ENCODE assay signal across 8 cellular contexts in the genomic region with DNA sequence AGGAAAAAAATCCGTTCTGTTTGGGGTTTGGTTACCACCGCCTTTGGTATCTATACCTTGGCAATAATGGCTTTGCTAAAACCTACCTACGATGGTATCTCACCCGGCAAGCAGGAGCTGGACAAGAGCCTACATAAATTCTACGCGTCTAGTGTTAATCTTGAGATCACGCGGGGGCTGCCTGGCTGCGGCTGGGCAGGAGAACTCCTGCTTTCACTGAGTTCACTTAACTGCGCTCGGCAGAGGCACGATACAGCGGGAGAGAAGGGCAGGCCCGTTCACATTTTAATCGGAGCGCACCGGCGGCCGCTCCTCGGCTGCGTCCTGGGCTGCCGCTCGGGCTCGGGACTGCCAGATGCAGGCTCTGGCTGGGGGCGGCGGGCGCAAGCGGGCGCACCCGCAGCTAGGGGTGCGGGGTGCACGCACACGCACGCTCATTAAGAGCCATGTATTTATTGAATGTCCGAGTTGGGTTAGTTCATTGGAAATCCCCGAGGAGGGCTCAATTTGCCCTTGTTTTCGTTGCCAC. TPM values are rescaled to one million over a fixed set of nuclear protein-coding genes. Genes with fewer than 3 reads are reported as not detected.
DNase-seq lines count a peak whose midpoint lies in the region; TF ChIP-seq lines count a peak whose summit lies in the region.

No MANE protein-coding gene starts in this region.

- H3K4me1 ChIP-seq in CD4-positive, alpha-beta memory T cell (ENCODE audit: insufficient read depth, low read length) = peaks cover 28% of the 10 kb centered on the region
- peaks cover 11% of the 10 kb centered on the region for H3K4me1 ChIP-seq in KMS-11 (ENCODE audit: low read depth, poor library complexity, severe bottlenecking)

- H3K36me3 Mint-ChIP-seq in CD4-positive, alpha-beta memory T cell = peaks cover 0 to 4% of the 10 kb centered on the region in 2 donors
- peaks cover 10% of the 10 kb centered on the region for H3K36me3 Mint-ChIP-seq in nephron (ENCODE audit: low read depth)

- H3K79me2 ChIP-seq in KMS-11 (ENCODE audit: insufficient read depth, low read depth) = no peaks in the 10 kb centered on the region

- POLR2A ChIA-PET in CD4-positive, alpha-beta memory T cell (lab: Charles Lee; ENCODE audit: partially characterized antibody) = no interaction called here

- H3K27ac ChIP-seq in CD4-positive, alpha-beta memory T cell (ENCODE audit: low read depth, low read length) = no peak overlapping the region
- H3K27ac ChIP-seq in KMS-11 (no peak overlapping the region), cingulate gyrus (ENCODE audit: low read depth, low read length) (peak overlapping the region; percentile 96)

- H3K9me3 Mint-ChIP-seq in CD4-positive, alpha-beta memory T cell = peaks cover 0 to 16% (median 5%) of the 10 kb centered on the region in 8 donors
- no peaks in the 10 kb centered on the region for H3K9me3 Mint-ChIP-seq in nephron

- intact Hi-C loops in CD4-positive, alpha-beta memory T cell (cut with micrococcal nuclease) = no loop called here

- peaks cover 54 to 66% of the 10 kb centered on the region in 2 donors for H3K27me3 Mint-ChIP-seq in CD4-positive, alpha-beta memory T cell
- H3K27me3 Mint-ChIP-seq in nephron (ENCODE audit: low read depth) = peaks cover 88% of the 10 kb centered on the region

- H2AFZ ChIP-seq in KMS-11 (ENCODE audit: low read depth) = peak overlapping the region; percentile 66

- H3K9me3 ChIP-seq in CD4-positive, alpha-beta memory T cell (ENCODE audit: control insufficient read depth in 1 of 2, low read length in 2 of 2) = no peaks in the 10 kb centered on the region

- TF ChIP-seq CTCF in KMS-11 (conservative IDR thresholded peaks at IDR 0.05; ENCODE audit: low read depth, low read length) (no peak), nephron (IDR thresholded peaks at IDR 0.05; ENCODE audit: unreplicated experiment in 3 of 3) (no peak)

- H3K9ac ChIP-seq in KMS-11 = no peak overlapping the region

- H3K27me3 ChIP-seq in CD4-positive, alpha-beta memory T cell (ENCODE audit: insufficient read depth, low read length) = peaks cover 39% of the 10 kb centered on the region
- peaks cover 20% of the 10 kb centered on the region; the same call in 1 of the 2 replicates for H3K27me3 ChIP-seq in KMS-11 (ENCODE audit: insufficient read depth, low read depth)

- peak overlapping the region; percentile 51 for H3K4me2 ChIP-seq in KMS-11

- DNase-seq in CD4-positive, alpha-beta memory T cell = no peak
- DNase-seq in RKO (ENCODE audit: low spot score) (no peak), kidney tubule cell (ENCODE audit: low spot score) (no peak), cerebellum (ENCODE audit: low spot score) (no peak), UCSD-AML1 (lab: John Stamatoyannopoulos, UW; ENCODE audit: unreplicated experiment) (no peak)

- H3K4me3 Mint-ChIP-seq in CD4-positive, alpha-beta memory T cell = peak overlapping the region; percentile 83 to 93 (median 86)
- H3K4me3 Mint-ChIP-seq in nephron = peak overlapping the region; percentile 90 to 94 (median 91)

- no peak overlapping the region for H3K4me3 ChIP-seq in CD4-positive, alpha-beta memory T cell (ENCODE audit: low read length in 2 of 2)
- H3K4me3 ChIP-seq in KMS-11 (IDR thresholded peaks at IDR 0.05; ENCODE audit: insufficient read depth, low read depth, low read length) = no peak overlapping the region

- CTCF ChIA-PET in CD4-positive, alpha-beta memory T cell (lab: Charles Lee; ENCODE audit: partially characterized antibody) = no interaction called here

- H4K20me1 ChIP-seq in KMS-11 (ENCODE audit: insufficient read depth) = no peaks in the 10 kb centered on the region

- no peaks in the 10 kb centered on the region for H3K36me3 ChIP-seq in CD4-positive, alpha-beta memory T cell (ENCODE audit: insufficient read depth, low read length)
- no peaks in the 10 kb centered on the region for H3K36me3 ChIP-seq in KMS-11 (ENCODE audit: insufficient read depth)

- H3K4me1 Mint-ChIP-seq in CD4-positive, alpha-beta memory T cell = peaks cover 21 to 43% (median 31%) of the 10 kb centered on the region in 4 donors
- peaks cover 19% of the 10 kb centered on the region for H3K4me1 Mint-ChIP-seq in nephron

- no peak overlapping the region for H3K27ac Mint-ChIP-seq in CD4-positive, alpha-beta memory T cell
- H3K27ac Mint-ChIP-seq in nephron = peak overlapping the region; percentile 79 to 91 (median 89)

RNA-seq across cellular contexts. Expression of a gene that starts 1.7 kb away (rescaled TPM):
- not detected for total RNA-seq in CD4-positive, alpha-beta memory T cell
- polyA plus RNA-seq in CD4-positive, alpha-beta memory T cell = not detected
- 30.7 TPM for total RNA-seq in cerebellum

Comparison
In these comparisons a context has a peak if more than half of its experiments do, and no peak if none do; other contexts are left out.
1. H3K27ac Mint-ChIP-seq: peak in nephron (3 of 3); none in CD4-positive, alpha-beta memory T cell (0 of 7).
2. RNA of a gene that starts 1.7 kb away (total RNA-seq): 30.7 TPM in cerebellum (single experiment); not detected in CD4-positive, alpha-beta memory T cell; every median in the first group is over 10 times any median in the second.